1 cellular context compared by ENCODE assay signal in genomic region chr4:146435962-146436361, GRCh38.
TF ChIP-seq lines count a peak whose summit lies in the region.

No MANE protein-coding gene starts in this region.

TF ChIP-seq in SK-N-SH treated with all-trans-retinoic acid at 6 μM for 48 hours, 23 proteins besides CTCF, POLR2A, EP300 and RAD21 (continued from another document):
- TF ChIP-seq, protein P1, sequence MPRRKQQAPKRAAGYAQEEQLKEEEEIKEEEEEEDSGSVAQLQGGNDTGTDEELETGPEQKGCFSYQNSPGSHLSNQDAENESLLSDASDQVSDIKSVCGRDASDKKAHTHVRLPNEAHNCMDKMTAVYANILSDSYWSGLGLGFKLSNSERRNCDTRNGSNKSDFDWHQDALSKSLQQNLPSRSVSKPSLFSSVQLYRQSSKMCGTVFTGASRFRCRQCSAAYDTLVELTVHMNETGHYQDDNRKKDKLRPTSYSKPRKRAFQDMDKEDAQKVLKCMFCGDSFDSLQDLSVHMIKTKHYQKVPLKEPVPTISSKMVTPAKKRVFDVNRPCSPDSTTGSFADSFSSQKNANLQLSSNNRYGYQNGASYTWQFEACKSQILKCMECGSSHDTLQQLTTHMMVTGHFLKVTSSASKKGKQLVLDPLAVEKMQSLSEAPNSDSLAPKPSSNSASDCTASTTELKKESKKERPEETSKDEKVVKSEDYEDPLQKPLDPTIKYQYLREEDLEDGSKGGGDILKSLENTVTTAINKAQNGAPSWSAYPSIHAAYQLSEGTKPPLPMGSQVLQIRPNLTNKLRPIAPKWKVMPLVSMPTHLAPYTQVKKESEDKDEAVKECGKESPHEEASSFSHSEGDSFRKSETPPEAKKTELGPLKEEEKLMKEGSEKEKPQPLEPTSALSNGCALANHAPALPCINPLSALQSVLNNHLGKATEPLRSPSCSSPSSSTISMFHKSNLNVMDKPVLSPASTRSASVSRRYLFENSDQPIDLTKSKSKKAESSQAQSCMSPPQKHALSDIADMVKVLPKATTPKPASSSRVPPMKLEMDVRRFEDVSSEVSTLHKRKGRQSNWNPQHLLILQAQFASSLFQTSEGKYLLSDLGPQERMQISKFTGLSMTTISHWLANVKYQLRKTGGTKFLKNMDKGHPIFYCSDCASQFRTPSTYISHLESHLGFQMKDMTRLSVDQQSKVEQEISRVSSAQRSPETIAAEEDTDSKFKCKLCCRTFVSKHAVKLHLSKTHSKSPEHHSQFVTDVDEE (CRISPR knock-in tag; IDR thresholded peaks at IDR 0.05), result no peak; the same call in 1 of the 2 replicates
- TF ChIP-seq RARB (CRISPR knock-in tag; IDR thresholded peaks at IDR 0.05) (no peak), CREB5 (CRISPR knock-in tag; IDR thresholded peaks at IDR 0.05; ENCODE audit: low read depth) (0 out of 2 replicates have a peak, but pooled peaks have one; percentile 48), ZFP30 (CRISPR knock-in tag; IDR thresholded peaks at IDR 0.05) (peak; percentile 16; the same call in 1 of the 2 replicates), ISL1 (CRISPR knock-in tag; IDR thresholded peaks at IDR 0.05) (peak; percentile 92), BACH2 (CRISPR knock-in tag; IDR thresholded peaks at IDR 0.05; ENCODE audit: borderline replicate concordance) (no peak), ZFP3 (CRISPR knock-in tag; IDR thresholded peaks at IDR 0.05) (no peak), TOX (CRISPR knock-in tag; IDR thresholded peaks at IDR 0.05; ENCODE audit: borderline replicate concordance) (no peak), GLIS3 (CRISPR knock-in tag; IDR thresholded peaks at IDR 0.05) (no peak), CSDC2 (CRISPR knock-in tag; IDR thresholded peaks at IDR 0.05) (no peak), ZNF70 (CRISPR knock-in tag; IDR thresholded peaks at IDR 0.05) (no peak), ZNF565 (CRISPR knock-in tag; conservative IDR thresholded peaks at IDR 0.05; ENCODE audit: low read depth) (no peak), POU6F1 (CRISPR knock-in tag; IDR thresholded peaks at IDR 0.05; ENCODE audit: borderline replicate concordance, low read depth) (no peak), ESRRG (CRISPR knock-in tag; IDR thresholded peaks at IDR 0.05) (no peak), ZNF8 (CRISPR knock-in tag; IDR thresholded peaks at IDR 0.05) (peak; percentile 31; the same call in 1 of the 2 replicates), CSRNP3 (CRISPR knock-in tag; IDR thresholded peaks at IDR 0.05) (no peak), ARNTL (CRISPR knock-in tag; IDR thresholded peaks at IDR 0.05; ENCODE audit: borderline replicate concordance, low read depth) (no peak), PPARA (CRISPR knock-in tag; IDR thresholded peaks at IDR 0.05; ENCODE audit: borderline replicate concordance) (no peak)
